In the genomic region with DNA sequence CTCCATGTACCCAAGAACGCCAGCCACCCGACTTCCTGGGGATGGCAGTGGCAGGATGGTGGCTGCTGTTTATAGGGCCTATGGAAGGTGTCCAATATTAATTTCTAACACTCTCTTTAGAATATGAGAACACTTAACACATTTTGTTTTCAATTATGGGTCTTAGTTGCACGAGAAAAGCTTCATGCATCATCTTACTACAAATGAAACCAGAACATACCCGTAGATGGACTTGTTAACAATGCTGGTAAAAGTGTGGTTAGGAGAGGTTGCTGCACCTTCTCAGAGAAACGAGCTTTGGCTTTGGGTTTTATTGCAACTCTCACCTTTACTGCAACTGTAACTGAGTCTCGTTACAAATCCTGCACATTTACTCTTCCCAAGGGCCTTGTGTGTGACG, we compare ENCODE assay signal across 17 cellular contexts.
"Had no signal": no experiment of that assay in that cellular context is flagged by ENCODE, and none has a peak within 500 bp of the region (broad histone marks: within the 10 kb centered on the region; RNA-seq: fewer than 3 reads in every experiment).

No MANE protein-coding gene starts in this region.

- H3K27ac ChIP-seq: dorsolateral prefrontal cortex, prostate gland, tibial nerve, VCaP had no signal

- ATAC-seq: activated naive CD8-positive, alpha-beta T cell treated with anti-CD3 and anti-CD28 coated beads, Interleukin-2, amount 50 U/mL, for 24 hours; left ventricle myocardium superior; right cardiac atrium had no signal

- H3K36me3 Mint-ChIP-seq: brain had no signal

- H3K4me1 ChIP-seq: prostate gland, tibial nerve had no signal

- H3K36me3 ChIP-seq: prostate gland, tibial nerve had no signal

- H3K27me3 ChIP-seq: dorsolateral prefrontal cortex, tibial nerve had no signal

- H3K4me3 ChIP-seq: dorsolateral prefrontal cortex, prostate gland, tibial nerve had no signal

- H3K4me1 Mint-ChIP-seq: activated naive CD8-positive, alpha-beta T cell treated with anti-CD3 and anti-CD28 coated beads, Interleukin-2, amount 50 U/mL, for 24 hours had no signal

- H3K9me3 Mint-ChIP-seq: activated naive CD4-positive, alpha-beta T cell treated with anti-CD3 and anti-CD28 coated beads, Interleukin-2, amount 10 ng/mL, durations not matched to agents 7 days and 5 days; activated naive CD8-positive, alpha-beta T cell treated with anti-CD3 and anti-CD28 coated beads, Interleukin-2, amount 50 U/mL, for 24 hours; stimulated activated naive CD8-positive, alpha-beta T cell treated with anti-CD3 and anti-CD28 coated beads, Interleukin-15, Interleukin-2, amounts not matched to agents 100 ng/mL and 50 ng/mL, for 24 hours had no signal

- DNase-seq: activated CD4-positive, alpha-beta T cell treated with anti-CD3 and anti-CD28 coated beads, Interleukin-2, amount 50 U/mL, for 4 hours; activated CD4-positive, CD25-positive, alpha-beta regulatory T cell treated with anti-CD3 and anti-CD28 coated beads, Interleukin-2, amount 50 U/mL, for 72 hours; activated effector memory CD4-positive, alpha-beta T cell treated with Interleukin-2 at 50 U/mL for 16 hours; activated naive CD4-positive, alpha-beta T cell treated with anti-CD3 and anti-CD28 coated beads, Interleukin-2, amount 10 ng/mL, durations not matched to agents 7 days and 5 days; activated naive CD8-positive, alpha-beta T cell treated with anti-CD3 and anti-CD28 coated beads, Interleukin-2, amount 50 U/mL, for 24 hours; activated T-cell treated with anti-CD3 and anti-CD28 coated beads, Interleukin-2, amount 50 U/mL, for 1 hour; anterior cingulate cortex; caudate nucleus; dorsolateral prefrontal cortex; kidney glomerular epithelial cell; left ventricle myocardium superior; right cardiac atrium had no signal

- H3K9me3 ChIP-seq: prostate gland, tibial nerve had no signal

- H3K27ac Mint-ChIP-seq: activated naive CD4-positive, alpha-beta T cell treated with anti-CD3 and anti-CD28 coated beads, Interleukin-2, amount 10 ng/mL, durations not matched to agents 7 days and 5 days; activated naive CD8-positive, alpha-beta T cell treated with anti-CD3 and anti-CD28 coated beads, Interleukin-2, amount 50 U/mL, for 24 hours; brain; stimulated activated naive CD8-positive, alpha-beta T cell treated with anti-CD3 and anti-CD28 coated beads, Interleukin-15, Interleukin-2, amounts not matched to agents 100 ng/mL and 50 ng/mL, for 24 hours had no signal

- H3K4me3 Mint-ChIP-seq: activated naive CD4-positive, alpha-beta T cell treated with anti-CD3 and anti-CD28 coated beads, Interleukin-2, amount 10 ng/mL, durations not matched to agents 7 days and 5 days; activated naive CD8-positive, alpha-beta T cell treated with anti-CD3 and anti-CD28 coated beads, Interleukin-2, amount 50 U/mL, for 24 hours; brain; stimulated activated naive CD8-positive, alpha-beta T cell treated with anti-CD3 and anti-CD28 coated beads, Interleukin-15, Interleukin-2, amounts not matched to agents 100 ng/mL and 50 ng/mL, for 24 hours had no signal
